14 cellular contexts compared by ENCODE assay signal in genomic region chr14:93712838-93713724, GRCh38.
DNase-seq lines count a peak whose midpoint lies in the region; ATAC-seq and TF ChIP-seq lines count a peak whose summit lies in the region.
"Had no signal": no experiment of that assay in that cellular context is flagged by ENCODE, and none has a peak within 500 bp of the region (broad histone marks: within the 10 kb centered on the region; RNA-seq: fewer than 3 reads in every experiment).

No MANE protein-coding gene starts in this region.

- TF ChIP-seq RAD21 in IMR-90 (IDR thresholded peaks at IDR 0.05; ENCODE audit: low read length) = no peak

- no peak overlapping the region for H3K4ac ChIP-seq in IMR-90 (ENCODE audit: low read depth, low read length)

- POLR2A ChIA-PET in IMR-90 (lab: Charles Lee; ENCODE audit: unreplicated experiment) (no interaction called here), RWPE1 (lab: Yijun Ruan, JAX; ENCODE audit: low non-redundant PET) (no interaction called here), OCI-LY7 (lab: Charles Lee) (interaction anchor here (1.1 kb wide), 1 partner anchor 57 kb away, joined by 4 read pairs; no protein-coding TSS in a partner anchor)

- H3K36me3 ChIP-seq in IMR-90 (ENCODE audit: control insufficient read depth, insufficient read depth, low read length) (no peaks in the 10 kb centered on the region), OCI-LY7 (ENCODE audit: insufficient read depth, low read length) (no peaks in the 10 kb centered on the region), tibial nerve (no peaks in the 10 kb centered on the region)
- H3K36me3 ChIP-seq: ascending aorta, upper lobe of right lung had no signal

- peak in 1 of 2 donors; percentile 53 for TF ChIP-seq EP300 in tibial nerve (IDR thresholded peaks at IDR 0.05)

- no peak overlapping the region for H4K5ac ChIP-seq in IMR-90 (ENCODE audit: low read depth, low read length)

- H2BK20ac ChIP-seq in IMR-90 (ENCODE audit: low read depth, low read length) = no peak overlapping the region

- H4K8ac ChIP-seq in IMR-90 (ENCODE audit: low read depth in 2 of 2, low read length in 2 of 2) = no peak overlapping the region

- no peaks in the 10 kb centered on the region for H3K79me2 ChIP-seq in OCI-LY7 (ENCODE audit: insufficient read depth, low read depth, low read length)

- H3K27ac ChIP-seq in IMR-90 (ENCODE audit: insufficient read depth, low read length) = no peak overlapping the region
- H3K27ac ChIP-seq in RWPE1 = no peak overlapping the region
- H3K27ac ChIP-seq in OCI-LY7 (ENCODE audit: low read depth, low read length, poor library complexity, severe bottlenecking) = no peak overlapping the region
- H3K27ac ChIP-seq in tibial nerve = peak overlapping the region in 2 of 4 donors; percentile 36 to 67
- H3K27ac ChIP-seq: ascending aorta, psoas muscle, upper lobe of right lung had no signal

- H2BK15ac ChIP-seq in IMR-90 (ENCODE audit: low read depth, low read length) = no peak overlapping the region

- dilution Hi-C loops in IMR-90 (cut with HindIII; ENCODE audit: low sequenced_read_pairs, unreplicated experiment) = no loop called here

- intact Hi-C loops in IMR-90 (cut with micrococcal nuclease) (no loop called here), OCI-LY7 (cut with micrococcal nuclease; ENCODE audit: unreplicated experiment) (no loop called here)

- no peak overlapping the region for H2AK9ac ChIP-seq in IMR-90 (replicated peaks; ENCODE audit: low read depth, low read length, poor library complexity)

- H3K18ac ChIP-seq in IMR-90 (ENCODE audit: low read depth, low read length) = no peak overlapping the region

- H3K23ac ChIP-seq in IMR-90 (ENCODE audit: low read depth, low read length) = no peak overlapping the region

- no TSS peak for BruUV-seq in IMR-90 (replicated peaks; lab: Mats Ljungman, UMichigan)
- BruUV-seq in OCI-LY7 (replicated peaks; lab: Mats Ljungman, UMichigan) = no TSS peak

- H3K9me1 ChIP-seq in IMR-90 (ENCODE audit: insufficient read depth, low read length) = no peaks in the 10 kb centered on the region

- no peaks in the 10 kb centered on the region for H3K27me3 ChIP-seq in IMR-90 (ENCODE audit: control insufficient read depth, insufficient read depth, low read length)
- no peaks in the 10 kb centered on the region for H3K27me3 ChIP-seq in tibial nerve
- H3K27me3 ChIP-seq: ascending aorta had no signal

- in situ Hi-C loops in IMR-90 (cut with MboI; ENCODE audit: low sequenced_read_pairs) = no loop called here

- H3K4me1 ChIP-seq in IMR-90 (ENCODE audit: control insufficient read depth, insufficient read depth, low read length) = no peaks in the 10 kb centered on the region
- H3K4me1 ChIP-seq in OCI-LY7 (ENCODE audit: insufficient read depth, low read length, poor library complexity, severe bottlenecking) = no peaks in the 10 kb centered on the region
- H3K4me1 ChIP-seq in tibial nerve = peaks cover 0 to 29% (median 7%) of the 10 kb centered on the region in 4 donors
- H3K4me1 ChIP-seq: ascending aorta, psoas muscle, upper lobe of right lung had no signal

- H2AFZ ChIP-seq in IMR-90 (replicated peaks; ENCODE audit: low read length, poor library complexity) (no peak overlapping the region), OCI-LY7 (ENCODE audit: low read length) (no peak overlapping the region)

- CTCF ChIA-PET in IMR-90 (lab: Yijun Ruan, JAX) = no interaction called here
- CTCF ChIA-PET in RWPE1 (lab: Yijun Ruan, JAX) = no interaction called here
- CTCF ChIA-PET in OCI-LY7 (lab: Charles Lee; ENCODE audit: unreplicated experiment) = no interaction called here

- H4K91ac ChIP-seq in IMR-90 (ENCODE audit: insufficient read depth, low read depth, low read length) = no peak overlapping the region

- H3K14ac ChIP-seq in IMR-90 (replicated peaks; ENCODE audit: low read depth, low read length) = no peak overlapping the region

- H3K9me3 ChIP-seq in IMR-90 (ENCODE audit: control insufficient read depth, insufficient read depth, low read length) = peaks cover 17% of the 10 kb centered on the region
- no peaks in the 10 kb centered on the region for H3K9me3 ChIP-seq in OCI-LY7 (ENCODE audit: low read length)
- H3K9me3 ChIP-seq in tibial nerve = no peaks in the 10 kb centered on the region
- H3K9me3 ChIP-seq: ascending aorta, psoas muscle, upper lobe of right lung had no signal

- no peak overlapping the region for H3K4me3 ChIP-seq in AG10803 (ENCODE audit: low read length)
- no peak overlapping the region for H3K4me3 ChIP-seq in IMR-90 (ENCODE audit: insufficient read depth, low read depth, low read length)
- H3K4me3 ChIP-seq in OCI-LY7 (ENCODE audit: low read depth, low read length, poor library complexity, severe bottlenecking) = no peak overlapping the region
- H3K4me3 ChIP-seq in tibial nerve = no peak overlapping the region
- H3K4me3 ChIP-seq: ascending aorta, psoas muscle, upper lobe of right lung had no signal

- no peak overlapping the region for H3K56ac ChIP-seq in IMR-90 (ENCODE audit: extremely low read depth, insufficient read depth, low read length)

- peak; percentile 2 for DNase-seq in AG10803 (ENCODE audit: low read depth)
- peak; percentile 6 for DNase-seq in IMR-90
- DNase-seq in RWPE1 (ENCODE audit: low spot score) = peak; percentile 8
- DNase-seq in inferior parietal cortex (ENCODE audit: extremely low spot score) = peak; percentile 65
- DNase-seq in OCI-LY7 (ENCODE audit: low spot score) = no peak
- no peak for DNase-seq in tibial nerve (ENCODE audit: low spot score in 2 of 2)
- DNase-seq: NCI-H2081; psoas muscle; RPMI8226; stimulated activated CD4-positive, alpha-beta T cell treated with anti-CD3 and anti-CD28 coated beads, Interleukin-1b, Interleukin-23, amount 100 ng/mL, for 48 hours; upper lobe of right lung had no signal

- TF ChIP-seq CTCF in AG10803 (conservative IDR thresholded peaks at IDR 0.05; ENCODE audit: low read length) (no peak), IMR-90 (conservative IDR thresholded peaks at IDR 0.05; ENCODE audit: low read depth, low read length) (no peak), RWPE1 (conservative IDR thresholded peaks at IDR 0.05; ENCODE audit: low read depth) (no peak), OCI-LY7 (conservative IDR thresholded peaks at IDR 0.05; ENCODE audit: low read length) (no peak), tibial nerve (IDR thresholded peaks at IDR 0.05) (no peak)

- H3K9me2 ChIP-seq in OCI-LY7 (ENCODE audit: insufficient read depth, low read length) = no peaks in the 10 kb centered on the region

- H4K20me1 ChIP-seq in IMR-90 (ENCODE audit: insufficient read depth, low read length) (no peaks in the 10 kb centered on the region), OCI-LY7 (ENCODE audit: insufficient read depth, low read length) (no peaks in the 10 kb centered on the region)

- no peak overlapping the region for H2BK5ac ChIP-seq in IMR-90 (ENCODE audit: low read depth, low read length, poor library complexity, severe bottlenecking)

- ATAC-seq in IMR-90 (ENCODE audit: low read depth) (no peak), GM18861 (IDR thresholded peaks at IDR 0.05; ENCODE audit: unreplicated experiment) (no peak), HG02610 (IDR thresholded peaks at IDR 0.05; ENCODE audit: unreplicated experiment) (no peak)
- ATAC-seq: psoas muscle, upper lobe of right lung had no signal

- no peak overlapping the region for H3K4me2 ChIP-seq in IMR-90 (ENCODE audit: low read depth, low read length)
- no peak overlapping the region for H3K4me2 ChIP-seq in OCI-LY7 (ENCODE audit: low read length)

- no CpG with 5 or more reads among the region's 18 CpGs for WGBS in IMR-90 (ENCODE audit: extremely low coverage in 2 of 2, insufficient read length in 1 of 2), 2 experiments
- WGBS in tibial nerve, 2 donors = 52 to 58% methylated on average over 18 of the region's 18 CpGs

- H3K9ac ChIP-seq in IMR-90 (ENCODE audit: low read depth, low read length) = no peak overlapping the region

- no peaks in the 10 kb centered on the region for H3K79me1 ChIP-seq in IMR-90 (ENCODE audit: low read depth in 1 of 2, low read length in 2 of 2)

- no peak overlapping the region for H2BK120ac ChIP-seq in IMR-90 (ENCODE audit: low read depth, low read length)

- no peak overlapping the region for H2AK5ac ChIP-seq in IMR-90 (ENCODE audit: low read depth, low read length)

- no peak for TF ChIP-seq POLR2A in IMR-90 (IDR thresholded peaks at IDR 0.05; ENCODE audit: low read depth, low read length)
- no peak for TF ChIP-seq POLR2A in tibial nerve (IDR thresholded peaks at IDR 0.05)

TF ChIP-seq in IMR-90, 13 proteins besides CTCF, POLR2A, EP300 and RAD21 (continues in another document):
- TF ChIP-seq CHD1 (IDR thresholded peaks at IDR 0.05; ENCODE audit: low read depth, low read length) (no peak), FOS (IDR thresholded peaks at IDR 0.05; ENCODE audit: low read depth, low read length) (no peak), MXI1 (IDR thresholded peaks at IDR 0.05; ENCODE audit: borderline replicate concordance, low read depth, low read length) (no peak), SMC3 (IDR thresholded peaks at IDR 0.05; ENCODE audit: low read depth, low read length) (no peak), BHLHE40 (IDR thresholded peaks at IDR 0.05; ENCODE audit: low read depth, low read length) (no peak), NFE2L2 (IDR thresholded peaks at IDR 0.05; ENCODE audit: low read depth, low read length) (no peak), RFX5 (IDR thresholded peaks at IDR 0.05; ENCODE audit: low read depth, low read length) (no peak), MAFK (IDR thresholded peaks at IDR 0.05; ENCODE audit: low read depth, low read length) (no peak), MAZ (IDR thresholded peaks at IDR 0.05; ENCODE audit: borderline replicate concordance, low read depth, low read length) (no peak), USF2 (IDR thresholded peaks at IDR 0.05; ENCODE audit: low read depth, low read length) (no peak), CEBPB (IDR thresholded peaks at IDR 0.05; ENCODE audit: low read depth, low read length) (no peak)
- TF ChIP-seq, protein P1, sequence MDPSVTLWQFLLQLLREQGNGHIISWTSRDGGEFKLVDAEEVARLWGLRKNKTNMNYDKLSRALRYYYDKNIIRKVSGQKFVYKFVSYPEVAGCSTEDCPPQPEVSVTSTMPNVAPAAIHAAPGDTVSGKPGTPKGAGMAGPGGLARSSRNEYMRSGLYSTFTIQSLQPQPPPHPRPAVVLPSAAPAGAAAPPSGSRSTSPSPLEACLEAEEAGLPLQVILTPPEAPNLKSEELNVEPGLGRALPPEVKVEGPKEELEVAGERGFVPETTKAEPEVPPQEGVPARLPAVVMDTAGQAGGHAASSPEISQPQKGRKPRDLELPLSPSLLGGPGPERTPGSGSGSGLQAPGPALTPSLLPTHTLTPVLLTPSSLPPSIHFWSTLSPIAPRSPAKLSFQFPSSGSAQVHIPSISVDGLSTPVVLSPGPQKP (IDR thresholded peaks at IDR 0.05; ENCODE audit: borderline replicate concordance, low read depth, low read length) = no peak

Comparison
In these comparisons a context has a peak if more than half of its experiments do, and no peak if none do; other contexts are left out.
1. DNase-seq: peak in AG10803 (single experiment), IMR-90 (single experiment), RWPE1 (single experiment) and inferior parietal cortex (single experiment); none in OCI-LY7 (single experiment) and tibial nerve (0 of 2).